1 cellular context compared by ENCODE assay signal in genomic region chr9:93899609-93900435, GRCh38.
TF ChIP-seq lines count a peak whose summit lies in the region.

No MANE protein-coding gene starts in this region.

TF ChIP-seq in IMR-90, 13 proteins besides CTCF, POLR2A, EP300 and RAD21:
- TF ChIP-seq RCOR1 (IDR thresholded peaks at IDR 0.05; ENCODE audit: insufficient replicate concordance, low read length) = no peak
- TF ChIP-seq CEBPB (IDR thresholded peaks at IDR 0.05; ENCODE audit: low read depth, low read length) = no peak
- no peak for TF ChIP-seq RFX5 (IDR thresholded peaks at IDR 0.05; ENCODE audit: low read depth, low read length)
- no peak for TF ChIP-seq MAFK (IDR thresholded peaks at IDR 0.05; ENCODE audit: low read depth, low read length)
- no peak for TF ChIP-seq NFE2L2 (IDR thresholded peaks at IDR 0.05; ENCODE audit: low read depth, low read length)
- TF ChIP-seq SMC3 (IDR thresholded peaks at IDR 0.05; ENCODE audit: low read depth, low read length) = no peak
- no peak for TF ChIP-seq CHD1 (IDR thresholded peaks at IDR 0.05; ENCODE audit: low read depth, low read length)
- no peak for TF ChIP-seq MXI1 (IDR thresholded peaks at IDR 0.05; ENCODE audit: borderline replicate concordance, low read depth, low read length)
